ENCODE assay signal across 11 cellular contexts in the genomic region with DNA sequence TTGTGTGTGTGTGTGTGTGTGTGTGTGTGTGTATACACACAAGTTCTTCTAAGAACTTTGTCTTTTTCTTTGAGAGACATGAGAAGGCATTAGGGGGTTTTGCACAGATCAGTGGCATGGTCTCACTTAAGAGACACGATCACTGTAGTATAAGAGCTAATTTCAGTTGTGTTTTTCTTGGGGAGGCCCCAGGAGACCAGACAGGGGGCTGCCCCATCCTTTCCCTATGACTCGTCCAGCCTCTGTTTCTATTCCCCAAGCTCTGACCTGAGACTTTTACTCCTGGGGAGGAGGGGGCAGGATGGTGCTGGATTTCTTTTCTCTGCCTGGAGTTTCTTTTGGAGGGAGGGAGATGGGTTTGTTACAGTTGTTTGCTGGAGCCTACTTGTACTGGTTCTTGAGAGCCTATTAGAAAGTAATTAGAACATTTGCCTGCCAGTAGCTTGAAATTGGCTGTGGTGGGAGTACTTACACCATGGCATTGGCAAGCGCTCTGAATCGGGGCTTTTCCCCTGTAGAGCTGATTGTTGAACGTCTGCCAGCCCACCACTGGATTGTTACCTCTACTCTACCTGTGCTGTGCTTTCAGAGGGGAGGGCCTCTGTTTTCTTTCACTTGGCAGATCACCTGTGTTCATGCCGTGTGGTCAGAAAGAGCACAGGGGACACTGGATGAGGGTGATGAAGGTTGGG.
A peak's percentile ranks its signal among the peaks of the same experiment; 100 is the strongest.
DNase-seq lines count a peak whose midpoint lies in the region; ATAC-seq lines count a peak whose summit lies in the region.
"Had no signal": no experiment of that assay in that cellular context is flagged by ENCODE, and none has a peak within 500 bp of the region (broad histone marks: within the 10 kb centered on the region; RNA-seq: fewer than 3 reads in every experiment).

No MANE protein-coding gene starts in this region.

- POLR2A ChIA-PET in activated CD4-positive, alpha-beta T cell treated with anti-CD3 and anti-CD28 coated beads for 36 hours (lab: Charles Lee), result no interaction called here
- POLR2A ChIA-PET in activated CD4-positive, alpha-beta T cell treated with anti-CD3 and anti-CD28 coated beads, Interleukin-2, amount 10 ng/mL, durations not matched to agents 7 days and 5 days (lab: Charles Lee), result no interaction called here

- peak; percentile 87 for ATAC-seq in activated CD4-positive, alpha-beta T cell treated with anti-CD3 and anti-CD28 coated beads for 36 hours
- peak; percentile 73 for ATAC-seq in GM21390 (IDR thresholded peaks at IDR 0.05; ENCODE audit: unreplicated experiment)
- ATAC-seq in stimulated activated naive B cell treated with anti-CD40 and anti-IgM and Interleukin-4, amounts not matched to agents 10 μg/mL and 1 μg/mL and 100 μg/mL, for 72 hours (replicated peaks), result peak; percentile 96
- ATAC-seq: T-cell had no signal

- H3K27me3 Mint-ChIP-seq in activated CD4-positive, alpha-beta T cell treated with anti-CD3 and anti-CD28 coated beads for 36 hours, result no peaks in the 10 kb centered on the region
- H3K27me3 Mint-ChIP-seq in activated CD4-positive, alpha-beta T cell treated with anti-CD3 and anti-CD28 coated beads, Interleukin-2, amount 10 ng/mL, durations not matched to agents 7 days and 5 days, result peaks cover 3% of the 10 kb centered on the region
- H3K27me3 Mint-ChIP-seq in stimulated activated naive B cell treated with anti-CD40 and anti-IgM and Interleukin-4, amounts not matched to agents 10 μg/mL and 1 μg/mL and 100 μg/mL, for 72 hours, result peaks cover 62% of the 10 kb centered on the region in 2 donors

- CTCF ChIA-PET in activated CD4-positive, alpha-beta T cell treated with anti-CD3 and anti-CD28 coated beads for 36 hours (lab: Charles Lee), result interaction anchor here (0.6 kb wide), 2 partner anchors 15 to 53 kb away, joined by 3 to 4 read pairs; no protein-coding TSS in a partner anchor
- CTCF ChIA-PET in activated CD4-positive, alpha-beta T cell treated with anti-CD3 and anti-CD28 coated beads, Interleukin-2, amount 10 ng/mL, durations not matched to agents 7 days and 5 days (lab: Charles Lee), result no interaction called here

- no peaks in the 10 kb centered on the region for H3K9me3 Mint-ChIP-seq in activated CD4-positive, alpha-beta T cell treated with anti-CD3 and anti-CD28 coated beads for 36 hours (ENCODE audit: low read depth)
- no peaks in the 10 kb centered on the region for H3K9me3 Mint-ChIP-seq in activated CD4-positive, alpha-beta T cell treated with anti-CD3 and anti-CD28 coated beads, Interleukin-2, amount 10 ng/mL, durations not matched to agents 7 days and 5 days
- no peaks in the 10 kb centered on the region for H3K9me3 Mint-ChIP-seq in stimulated activated naive B cell treated with anti-CD40 and anti-IgM and Interleukin-4, amounts not matched to agents 10 μg/mL and 1 μg/mL and 100 μg/mL, for 72 hours
- H3K9me3 Mint-ChIP-seq: nephron, T-cell had no signal

- H3K4me3 Mint-ChIP-seq in activated CD4-positive, alpha-beta T cell treated with anti-CD3 and anti-CD28 coated beads for 36 hours, result no peak overlapping the region
- H3K4me3 Mint-ChIP-seq in activated CD4-positive, alpha-beta T cell treated with anti-CD3 and anti-CD28 coated beads, Interleukin-2, amount 10 ng/mL, durations not matched to agents 7 days and 5 days, result no peak overlapping the region
- H3K4me3 Mint-ChIP-seq in stimulated activated naive B cell treated with anti-CD40 and anti-IgM and Interleukin-4, amounts not matched to agents 10 μg/mL and 1 μg/mL and 100 μg/mL, for 72 hours, result peak overlapping the region; percentile 28 to 47
- H3K4me3 Mint-ChIP-seq: nephron, T-cell had no signal

- DNase-seq in activated CD4-positive, alpha-beta T cell treated with anti-CD3 and anti-CD28 coated beads for 36 hours, result peak; percentile 18
- no peak for DNase-seq in activated CD4-positive, alpha-beta T cell treated with anti-CD3 and anti-CD28 coated beads, Interleukin-2, amount 10 ng/mL, durations not matched to agents 7 days and 5 days
- DNase-seq in NCI-H1105 treated with DMSO at 0.1 percent for 48 hours (lab: John Stamatoyannopoulos, UW), result peak; percentile 95
- peak; percentile 65 for DNase-seq in stimulated activated naive B cell treated with anti-CD40 and anti-IgM and Interleukin-4, amounts not matched to agents 10 μg/mL and 1 μg/mL and 100 μg/mL, for 72 hours
- DNase-seq in putamen (ENCODE audit: low spot score), result no peak
- no peak for DNase-seq in T-helper 2 cell
- no peak for DNase-seq in OCI-M2 (lab: John Stamatoyannopoulos, UW; ENCODE audit: unreplicated experiment)
- DNase-seq: DMS53, T-cell had no signal

- peaks cover 4% of the 10 kb centered on the region for H3K4me1 Mint-ChIP-seq in activated CD4-positive, alpha-beta T cell treated with anti-CD3 and anti-CD28 coated beads for 36 hours
- no peaks in the 10 kb centered on the region for H3K4me1 Mint-ChIP-seq in activated CD4-positive, alpha-beta T cell treated with anti-CD3 and anti-CD28 coated beads, Interleukin-2, amount 10 ng/mL, durations not matched to agents 7 days and 5 days
- peaks cover 38 to 55% of the 10 kb centered on the region in 2 donors for H3K4me1 Mint-ChIP-seq in stimulated activated naive B cell treated with anti-CD40 and anti-IgM and Interleukin-4, amounts not matched to agents 10 μg/mL and 1 μg/mL and 100 μg/mL, for 72 hours
- H3K4me1 Mint-ChIP-seq: T-cell had no signal

- H3K27ac Mint-ChIP-seq in activated CD4-positive, alpha-beta T cell treated with anti-CD3 and anti-CD28 coated beads for 36 hours, result no peak overlapping the region
- H3K27ac Mint-ChIP-seq in activated CD4-positive, alpha-beta T cell treated with anti-CD3 and anti-CD28 coated beads, Interleukin-2, amount 10 ng/mL, durations not matched to agents 7 days and 5 days, result no peak overlapping the region
- peak overlapping the region; percentile 73 for H3K27ac Mint-ChIP-seq in stimulated activated naive B cell treated with anti-CD40 and anti-IgM and Interleukin-4, amounts not matched to agents 10 μg/mL and 1 μg/mL and 100 μg/mL, for 72 hours
- H3K27ac Mint-ChIP-seq: nephron, T-cell had no signal

- intact Hi-C loops in activated CD4-positive, alpha-beta T cell treated with anti-CD3 and anti-CD28 coated beads for 36 hours (cut with DNase I, micrococcal nuclease), result no loop called here

- no peaks in the 10 kb centered on the region for H3K36me3 Mint-ChIP-seq in activated CD4-positive, alpha-beta T cell treated with anti-CD3 and anti-CD28 coated beads for 36 hours (ENCODE audit: low read depth)
- H3K36me3 Mint-ChIP-seq in activated CD4-positive, alpha-beta T cell treated with anti-CD3 and anti-CD28 coated beads, Interleukin-2, amount 10 ng/mL, durations not matched to agents 7 days and 5 days (ENCODE audit: low read depth), result no peaks in the 10 kb centered on the region
- H3K36me3 Mint-ChIP-seq in stimulated activated naive B cell treated with anti-CD40 and anti-IgM and Interleukin-4, amounts not matched to agents 10 μg/mL and 1 μg/mL and 100 μg/mL, for 72 hours, result no peaks in the 10 kb centered on the region
- H3K36me3 Mint-ChIP-seq: T-cell had no signal

Comparison
In these comparisons a context has a peak if more than half of its experiments do, and no peak if none do; other contexts are left out.
1. DNase-seq: peak in activated CD4-positive, alpha-beta T cell treated with anti-CD3 and anti-CD28 coated beads for 36 hours (single experiment), NCI-H1105 treated with DMSO at 0.1 percent for 48 hours (single experiment) and stimulated activated naive B cell treated with anti-CD40 and anti-IgM and Interleukin-4, amounts not matched to agents 10 μg/mL and 1 μg/mL and 100 μg/mL, for 72 hours (single experiment); none in activated CD4-positive, alpha-beta T cell treated with anti-CD3 and anti-CD28 coated beads, Interleukin-2, amount 10 ng/mL, durations not matched to agents 7 days and 5 days (single experiment), putamen (single experiment), T-helper 2 cell (0 of 5) and OCI-M2 (single experiment).
2. H3K4me3 Mint-ChIP-seq: peak in stimulated activated naive B cell treated with anti-CD40 and anti-IgM and Interleukin-4, amounts not matched to agents 10 μg/mL and 1 μg/mL and 100 μg/mL, for 72 hours (2 of 2); none in activated CD4-positive, alpha-beta T cell treated with anti-CD3 and anti-CD28 coated beads for 36 hours (single experiment) and activated CD4-positive, alpha-beta T cell treated with anti-CD3 and anti-CD28 coated beads, Interleukin-2, amount 10 ng/mL, durations not matched to agents 7 days and 5 days (single experiment).
3. Peak in every context shown above with its lines, with median percentiles within 50 percentile points of each other: ATAC-seq.